ENCODE assay signal across 1 cellular context in the genomic region with DNA sequence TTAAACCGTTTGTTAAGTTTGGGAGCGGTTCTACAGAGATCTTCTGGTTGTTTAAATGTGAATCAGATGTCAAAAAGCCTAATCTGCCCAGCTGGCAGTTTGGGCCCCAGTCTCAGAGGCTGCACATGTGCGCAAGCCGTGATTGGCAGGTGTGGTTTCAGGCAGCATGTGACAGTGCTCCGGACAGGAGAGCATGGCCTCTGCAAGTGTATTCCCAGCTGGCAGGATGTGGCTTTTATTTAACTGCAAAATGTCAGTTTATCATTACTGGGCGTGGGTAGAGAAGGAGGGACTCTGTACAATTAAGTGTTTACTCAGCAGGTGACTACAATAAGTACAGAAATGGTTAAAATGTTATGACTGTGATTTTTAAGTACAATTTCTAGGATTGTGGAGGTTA.
TF ChIP-seq lines count a peak whose summit lies in the region.

No MANE protein-coding gene starts in this region.

TF ChIP-seq in GM12878, 131 proteins besides CTCF, POLR2A, EP300 and RAD21 (continued from another document):
- TF ChIP-seq, protein P1, sequence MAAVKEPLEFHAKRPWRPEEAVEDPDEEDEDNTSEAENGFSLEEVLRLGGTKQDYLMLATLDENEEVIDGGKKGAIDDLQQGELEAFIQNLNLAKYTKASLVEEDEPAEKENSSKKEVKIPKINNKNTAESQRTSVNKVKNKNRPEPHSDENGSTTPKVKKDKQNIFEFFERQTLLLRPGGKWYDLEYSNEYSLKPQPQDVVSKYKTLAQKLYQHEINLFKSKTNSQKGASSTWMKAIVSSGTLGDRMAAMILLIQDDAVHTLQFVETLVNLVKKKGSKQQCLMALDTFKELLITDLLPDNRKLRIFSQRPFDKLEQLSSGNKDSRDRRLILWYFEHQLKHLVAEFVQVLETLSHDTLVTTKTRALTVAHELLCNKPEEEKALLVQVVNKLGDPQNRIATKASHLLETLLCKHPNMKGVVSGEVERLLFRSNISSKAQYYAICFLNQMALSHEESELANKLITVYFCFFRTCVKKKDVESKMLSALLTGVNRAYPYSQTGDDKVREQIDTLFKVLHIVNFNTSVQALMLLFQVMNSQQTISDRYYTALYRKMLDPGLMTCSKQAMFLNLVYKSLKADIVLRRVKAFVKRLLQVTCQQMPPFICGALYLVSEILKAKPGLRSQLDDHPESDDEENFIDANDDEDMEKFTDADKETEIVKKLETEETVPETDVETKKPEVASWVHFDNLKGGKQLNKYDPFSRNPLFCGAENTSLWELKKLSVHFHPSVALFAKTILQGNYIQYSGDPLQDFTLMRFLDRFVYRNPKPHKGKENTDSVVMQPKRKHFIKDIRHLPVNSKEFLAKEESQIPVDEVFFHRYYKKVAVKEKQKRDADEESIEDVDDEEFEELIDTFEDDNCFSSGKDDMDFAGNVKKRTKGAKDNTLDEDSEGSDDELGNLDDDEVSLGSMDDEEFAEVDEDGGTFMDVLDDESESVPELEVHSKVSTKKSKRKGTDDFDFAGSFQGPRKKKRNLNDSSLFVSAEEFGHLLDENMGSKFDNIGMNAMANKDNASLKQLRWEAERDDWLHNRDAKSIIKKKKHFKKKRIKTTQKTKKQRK (IDR thresholded peaks at IDR 0.05; ENCODE audit: low read depth, low read length) = no peak
- TF ChIP-seq, protein P2, sequence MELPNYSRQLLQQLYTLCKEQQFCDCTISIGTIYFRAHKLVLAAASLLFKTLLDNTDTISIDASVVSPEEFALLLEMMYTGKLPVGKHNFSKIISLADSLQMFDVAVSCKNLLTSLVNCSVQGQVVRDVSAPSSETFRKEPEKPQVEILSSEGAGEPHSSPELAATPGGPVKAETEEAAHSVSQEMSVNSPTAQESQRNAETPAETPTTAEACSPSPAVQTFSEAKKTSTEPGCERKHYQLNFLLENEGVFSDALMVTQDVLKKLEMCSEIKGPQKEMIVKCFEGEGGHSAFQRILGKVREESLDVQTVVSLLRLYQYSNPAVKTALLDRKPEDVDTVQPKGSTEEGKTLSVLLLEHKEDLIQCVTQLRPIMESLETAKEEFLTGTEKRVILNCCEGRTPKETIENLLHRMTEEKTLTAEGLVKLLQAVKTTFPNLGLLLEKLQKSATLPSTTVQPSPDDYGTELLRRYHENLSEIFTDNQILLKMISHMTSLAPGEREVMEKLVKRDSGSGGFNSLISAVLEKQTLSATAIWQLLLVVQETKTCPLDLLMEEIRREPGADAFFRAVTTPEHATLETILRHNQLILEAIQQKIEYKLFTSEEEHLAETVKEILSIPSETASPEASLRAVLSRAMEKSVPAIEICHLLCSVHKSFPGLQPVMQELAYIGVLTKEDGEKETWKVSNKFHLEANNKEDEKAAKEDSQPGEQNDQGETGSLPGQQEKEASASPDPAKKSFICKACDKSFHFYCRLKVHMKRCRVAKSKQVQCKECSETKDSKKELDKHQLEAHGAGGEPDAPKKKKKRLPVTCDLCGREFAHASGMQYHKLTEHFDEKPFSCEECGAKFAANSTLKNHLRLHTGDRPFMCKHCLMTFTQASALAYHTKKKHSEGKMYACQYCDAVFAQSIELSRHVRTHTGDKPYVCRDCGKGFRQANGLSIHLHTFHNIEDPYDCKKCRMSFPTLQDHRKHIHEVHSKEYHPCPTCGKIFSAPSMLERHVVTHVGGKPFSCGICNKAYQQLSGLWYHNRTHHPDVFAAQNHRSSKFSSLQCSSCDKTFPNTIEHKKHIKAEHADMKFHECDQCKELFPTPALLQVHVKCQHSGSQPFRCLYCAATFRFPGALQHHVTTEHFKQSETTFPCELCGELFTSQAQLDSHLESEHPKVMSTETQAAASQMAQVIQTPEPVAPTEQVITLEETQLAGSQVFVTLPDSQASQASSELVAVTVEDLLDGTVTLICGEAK (IDR thresholded peaks at IDR 0.05; ENCODE audit: borderline replicate concordance) = no peak; the same call in 1 of the 2 replicates
- TF ChIP-seq TCF12 (IDR thresholded peaks at IDR 0.05; ENCODE audit: low read depth, low read length) (peak; percentile 74), ZNF622 (IDR thresholded peaks at IDR 0.05) (no peak), MEF2B (IDR thresholded peaks at IDR 0.05; ENCODE audit: partially characterized antibody, poor library complexity, severe bottlenecking) (peak; percentile 19)
- TF ChIP-seq, protein P3, sequence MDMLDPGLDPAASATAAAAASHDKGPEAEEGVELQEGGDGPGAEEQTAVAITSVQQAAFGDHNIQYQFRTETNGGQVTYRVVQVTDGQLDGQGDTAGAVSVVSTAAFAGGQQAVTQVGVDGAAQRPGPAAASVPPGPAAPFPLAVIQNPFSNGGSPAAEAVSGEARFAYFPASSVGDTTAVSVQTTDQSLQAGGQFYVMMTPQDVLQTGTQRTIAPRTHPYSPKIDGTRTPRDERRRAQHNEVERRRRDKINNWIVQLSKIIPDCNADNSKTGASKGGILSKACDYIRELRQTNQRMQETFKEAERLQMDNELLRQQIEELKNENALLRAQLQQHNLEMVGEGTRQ (IDR thresholded peaks at IDR 0.05; ENCODE audit: borderline replicate concordance, low read depth, low read length) = peak; percentile 11; the same call in 1 of the 2 replicates
- TF ChIP-seq, protein P4, sequence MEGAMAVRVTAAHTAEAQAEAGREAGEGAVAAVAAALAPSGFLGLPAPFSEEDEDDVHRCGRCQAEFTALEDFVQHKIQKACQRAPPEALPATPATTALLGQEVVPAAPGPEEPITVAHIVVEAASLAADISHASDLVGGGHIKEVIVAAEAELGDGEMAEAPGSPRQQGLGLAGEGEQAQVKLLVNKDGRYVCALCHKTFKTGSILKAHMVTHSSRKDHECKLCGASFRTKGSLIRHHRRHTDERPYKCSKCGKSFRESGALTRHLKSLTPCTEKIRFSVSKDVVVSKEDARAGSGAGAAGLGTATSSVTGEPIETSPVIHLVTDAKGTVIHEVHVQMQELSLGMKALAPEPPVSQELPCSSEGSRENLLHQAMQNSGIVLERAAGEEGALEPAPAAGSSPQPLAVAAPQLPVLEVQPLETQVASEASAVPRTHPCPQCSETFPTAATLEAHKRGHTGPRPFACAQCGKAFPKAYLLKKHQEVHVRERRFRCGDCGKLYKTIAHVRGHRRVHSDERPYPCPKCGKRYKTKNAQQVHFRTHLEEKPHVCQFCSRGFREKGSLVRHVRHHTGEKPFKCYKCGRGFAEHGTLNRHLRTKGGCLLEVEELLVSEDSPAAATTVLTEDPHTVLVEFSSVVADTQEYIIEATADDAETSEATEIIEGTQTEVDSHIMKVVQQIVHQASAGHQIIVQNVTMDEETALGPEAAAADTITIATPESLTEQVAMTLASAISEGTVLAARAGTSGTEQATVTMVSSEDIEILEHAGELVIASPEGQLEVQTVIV (IDR thresholded peaks at IDR 0.05; ENCODE audit: borderline replicate concordance, partially characterized antibody) = no peak
- TF ChIP-seq, protein P5, sequence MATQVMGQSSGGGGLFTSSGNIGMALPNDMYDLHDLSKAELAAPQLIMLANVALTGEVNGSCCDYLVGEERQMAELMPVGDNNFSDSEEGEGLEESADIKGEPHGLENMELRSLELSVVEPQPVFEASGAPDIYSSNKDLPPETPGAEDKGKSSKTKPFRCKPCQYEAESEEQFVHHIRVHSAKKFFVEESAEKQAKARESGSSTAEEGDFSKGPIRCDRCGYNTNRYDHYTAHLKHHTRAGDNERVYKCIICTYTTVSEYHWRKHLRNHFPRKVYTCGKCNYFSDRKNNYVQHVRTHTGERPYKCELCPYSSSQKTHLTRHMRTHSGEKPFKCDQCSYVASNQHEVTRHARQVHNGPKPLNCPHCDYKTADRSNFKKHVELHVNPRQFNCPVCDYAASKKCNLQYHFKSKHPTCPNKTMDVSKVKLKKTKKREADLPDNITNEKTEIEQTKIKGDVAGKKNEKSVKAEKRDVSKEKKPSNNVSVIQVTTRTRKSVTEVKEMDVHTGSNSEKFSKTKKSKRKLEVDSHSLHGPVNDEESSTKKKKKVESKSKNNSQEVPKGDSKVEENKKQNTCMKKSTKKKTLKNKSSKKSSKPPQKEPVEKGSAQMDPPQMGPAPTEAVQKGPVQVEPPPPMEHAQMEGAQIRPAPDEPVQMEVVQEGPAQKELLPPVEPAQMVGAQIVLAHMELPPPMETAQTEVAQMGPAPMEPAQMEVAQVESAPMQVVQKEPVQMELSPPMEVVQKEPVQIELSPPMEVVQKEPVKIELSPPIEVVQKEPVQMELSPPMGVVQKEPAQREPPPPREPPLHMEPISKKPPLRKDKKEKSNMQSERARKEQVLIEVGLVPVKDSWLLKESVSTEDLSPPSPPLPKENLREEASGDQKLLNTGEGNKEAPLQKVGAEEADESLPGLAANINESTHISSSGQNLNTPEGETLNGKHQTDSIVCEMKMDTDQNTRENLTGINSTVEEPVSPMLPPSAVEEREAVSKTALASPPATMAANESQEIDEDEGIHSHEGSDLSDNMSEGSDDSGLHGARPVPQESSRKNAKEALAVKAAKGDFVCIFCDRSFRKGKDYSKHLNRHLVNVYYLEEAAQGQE (IDR thresholded peaks at IDR 0.05; ENCODE audit: low read depth, low read length) = no peak
